ENCODE assay signal across 1 cellular context in genomic region chr20:43477634-43478033, GRCh38.
TF ChIP-seq lines count a peak whose summit lies in the region.

No MANE protein-coding gene starts in this region.

TF ChIP-seq in SK-N-SH, 30 proteins besides CTCF, POLR2A, EP300 and RAD21 (continued from another document):
- no peak for TF ChIP-seq CHD2 (IDR thresholded peaks at IDR 0.05; ENCODE audit: low read length, partially characterized antibody)
- TF ChIP-seq RCOR1 (IDR thresholded peaks at IDR 0.05; ENCODE audit: low read length) = no peak
- TF ChIP-seq EZH2phosphoT487 (IDR thresholded peaks at IDR 0.05; ENCODE audit: borderline replicate concordance, low read depth) = no peak
- TF ChIP-seq MAX (IDR thresholded peaks at IDR 0.05; ENCODE audit: low read depth) = no peak
- TF ChIP-seq RFX5 (IDR thresholded peaks at IDR 0.05; ENCODE audit: low read length) = no peak
